8 cellular contexts compared by ENCODE assay signal in the genomic region with DNA sequence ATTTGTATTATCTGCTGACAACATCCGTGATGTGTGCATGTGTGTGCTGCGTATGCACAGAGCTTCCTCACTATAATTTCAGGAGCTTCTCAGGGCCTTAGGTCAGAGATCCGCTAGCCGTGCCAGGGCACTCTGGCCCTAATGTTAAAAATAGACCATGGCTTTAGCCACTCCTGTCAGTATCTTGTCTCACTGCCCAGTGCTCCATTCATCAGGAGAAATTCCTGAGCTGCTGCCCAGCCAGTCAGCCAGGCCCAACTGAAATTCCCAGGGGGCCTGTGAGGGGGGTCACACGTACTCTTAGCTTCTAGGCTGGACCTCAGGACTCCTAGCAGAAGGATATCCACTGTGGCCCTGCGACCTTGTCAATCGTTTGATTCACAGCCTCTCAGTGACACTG.
A peak's percentile ranks its signal among the peaks of the same experiment; 100 is the strongest.
DNase-seq lines count a peak whose midpoint lies in the region; ATAC-seq and TF ChIP-seq lines count a peak whose summit lies in the region.
"Had no signal": no experiment of that assay in that cellular context is flagged by ENCODE, and none has a peak within 500 bp of the region (broad histone marks: within the 10 kb centered on the region; RNA-seq: fewer than 3 reads in every experiment).

No MANE protein-coding gene starts in this region.

- H4K8ac ChIP-seq in mesenchymal stem cell (ENCODE audit: low read length): no peak overlapping the region

- peaks cover 25% of the 10 kb centered on the region for H3K27me3 ChIP-seq in OCI-LY3 (ENCODE audit: low read depth, low read length)
- H3K27me3 ChIP-seq in mesenchymal stem cell (ENCODE audit: control insufficient read depth in 1 of 2, insufficient read depth in 1 of 2, low read length in 2 of 2): peaks cover 0 to 17% of the 10 kb centered on the region in 2 experiments
- no peaks in the 10 kb centered on the region for H3K27me3 ChIP-seq in thyroid gland
- H3K27me3 ChIP-seq: SJSA1 had no signal

- H3K23ac ChIP-seq in mesenchymal stem cell (ENCODE audit: low read length in 2 of 2): no peak overlapping the region

- TF ChIP-seq CTCF in OCI-LY3 (IDR thresholded peaks at IDR 0.05; ENCODE audit: low read depth, low read length): no peak
- TF ChIP-seq CTCF in coronary artery (IDR thresholded peaks at IDR 0.05): no peak
- no peak for TF ChIP-seq CTCF in thyroid gland (IDR thresholded peaks at IDR 0.05)

- H3K14ac ChIP-seq in mesenchymal stem cell (ENCODE audit: low read length in 2 of 2): no peak overlapping the region

- peaks cover 9% of the 10 kb centered on the region; the same call in 1 of the 2 replicates for H3K4me1 ChIP-seq in OCI-LY3 (ENCODE audit: low read length)
- H3K4me1 ChIP-seq in mesenchymal stem cell (ENCODE audit: control insufficient read depth, insufficient read depth, low read depth, low read length): peaks cover 5% of the 10 kb centered on the region
- peaks cover 21 to 55% of the 10 kb centered on the region in 2 donors for H3K4me1 ChIP-seq in thyroid gland

- H3K4ac ChIP-seq in mesenchymal stem cell (ENCODE audit: low read depth in 1 of 2, low read length in 2 of 2): no peak overlapping the region

- no peak overlapping the region for H2BK12ac ChIP-seq in mesenchymal stem cell (ENCODE audit: low read length in 2 of 2)

- H3K9ac ChIP-seq in OCI-LY3 (ENCODE audit: low read length): no peak overlapping the region
- H3K9ac ChIP-seq in mesenchymal stem cell (ENCODE audit: low read length): peak overlapping the region; percentile 79

- H3K36me3 ChIP-seq in OCI-LY3 (replicated peaks; ENCODE audit: low read depth, low read length) (no peaks in the 10 kb centered on the region), mesenchymal stem cell (ENCODE audit: control insufficient read depth in 1 of 2, insufficient read depth in 2 of 2, low read depth in 1 of 2, low read length in 2 of 2) (no peaks in the 10 kb centered on the region), thyroid gland (no peaks in the 10 kb centered on the region)
- H3K36me3 ChIP-seq: SJSA1 had no signal

- H2BK120ac ChIP-seq in mesenchymal stem cell (ENCODE audit: low read depth, low read length): no peak overlapping the region

- H3K4me3 ChIP-seq in OCI-LY3 (ENCODE audit: low read length) (no peak overlapping the region), coronary artery (peak overlapping the region; percentile 65), mesenchymal stem cell (ENCODE audit: insufficient read depth in 1 of 2, low read depth in 1 of 2, low read length in 2 of 2) (peak overlapping the region in 1 of 2 experiments; percentile 72), thyroid gland (replicated peaks in 1 of 3) (no peak overlapping the region)

- no peaks in the 10 kb centered on the region for H3K79me1 ChIP-seq in mesenchymal stem cell (replicated peaks; ENCODE audit: low read length, poor library complexity, severe bottlenecking)

- no peak overlapping the region for H4K91ac ChIP-seq in mesenchymal stem cell (ENCODE audit: low read length)

- H4K20me1 ChIP-seq in OCI-LY3 (ENCODE audit: insufficient read depth, low read length): no peaks in the 10 kb centered on the region

- peak; percentile 91 for DNase-seq in coronary artery (ENCODE audit: low spot score)
- no peak for DNase-seq in mesenchymal stem cell
- peak; percentile 14 to 34 for DNase-seq in thyroid gland
- no peak for DNase-seq in NCI-H2081 (lab: John Stamatoyannopoulos, UW)
- DNase-seq in NCI-H345 (lab: John Stamatoyannopoulos, UW): no peak

- no peaks in the 10 kb centered on the region for H3K79me2 ChIP-seq in OCI-LY3 (ENCODE audit: low read length)

- ATAC-seq in GM21737 (IDR thresholded peaks at IDR 0.05; ENCODE audit: unreplicated experiment): no peak

- peak overlapping the region; percentile 82; the same call in 1 of the 2 replicates for H3K4me2 ChIP-seq in OCI-LY3 (ENCODE audit: low read length)
- H3K4me2 ChIP-seq in mesenchymal stem cell (ENCODE audit: low read length, poor library complexity, severe bottlenecking): no peak overlapping the region

- peak overlapping the region; percentile 75; the same call in 1 of the 2 replicates for H2AFZ ChIP-seq in OCI-LY3 (ENCODE audit: low read depth, low read length)
- no peak overlapping the region for H2AFZ ChIP-seq in mesenchymal stem cell (ENCODE audit: low read depth, low read length)

- intact Hi-C loops in thyroid gland (cut with DNase I): loop anchor here (10.0 kb wide), 1 partner anchor 113 kb away; no protein-coding TSS in a partner anchor

- H3K9me3 ChIP-seq in OCI-LY3 (ENCODE audit: insufficient read depth, low read length): no peaks in the 10 kb centered on the region; the same call in 1 of the 2 replicates
- H3K9me3 ChIP-seq in mesenchymal stem cell (ENCODE audit: control insufficient read depth, low read length): peaks cover 2% of the 10 kb centered on the region
- no peaks in the 10 kb centered on the region for H3K9me3 ChIP-seq in thyroid gland
- H3K9me3 ChIP-seq: SJSA1 had no signal

- no peak for TF ChIP-seq POLR2A in thyroid gland (IDR thresholded peaks at IDR 0.05)

- no peak overlapping the region for H2BK15ac ChIP-seq in mesenchymal stem cell (ENCODE audit: low read depth, poor library complexity, severe bottlenecking)

- no peak overlapping the region for H2BK5ac ChIP-seq in mesenchymal stem cell (ENCODE audit: low read depth, low read length, poor library complexity, severe bottlenecking)

- H3K18ac ChIP-seq in mesenchymal stem cell (ENCODE audit: low read depth in 1 of 2, low read length in 2 of 2): no peak overlapping the region

- WGBS in mesenchymal stem cell: 78% methylated on average over 7 of the region's 7 CpGs
- 63 to 69% methylated on average over 7 of the region's 7 CpGs for WGBS in thyroid gland, 2 donors

- H2AK5ac ChIP-seq in mesenchymal stem cell (ENCODE audit: low read length, severe bottlenecking): no peak overlapping the region

- H3K27ac ChIP-seq in OCI-LY3 (ENCODE audit: low read length): no peak overlapping the region
- peak overlapping the region; percentile 92 to 94 for H3K27ac ChIP-seq in coronary artery
- no peak overlapping the region for H3K27ac ChIP-seq in mesenchymal stem cell (ENCODE audit: low read length, poor library complexity, severe bottlenecking)
- H3K27ac ChIP-seq in thyroid gland: peak overlapping the region; percentile 66 to 94 (median 71)
- H3K27ac ChIP-seq: SJSA1 had no signal

Comparison
In these comparisons a context has a peak if more than half of its experiments do, and no peak if none do; other contexts are left out.
1. H3K27ac ChIP-seq: peak in coronary artery (2 of 2) and thyroid gland (3 of 3); none in OCI-LY3 (single experiment) and mesenchymal stem cell (single experiment).
2. DNase-seq: peak in coronary artery (single experiment) and thyroid gland (2 of 2); none in mesenchymal stem cell (single experiment), NCI-H2081 (0 of 2) and NCI-H345 (single experiment).